ENCODE assay signal across 12 cellular contexts in the genomic region with DNA sequence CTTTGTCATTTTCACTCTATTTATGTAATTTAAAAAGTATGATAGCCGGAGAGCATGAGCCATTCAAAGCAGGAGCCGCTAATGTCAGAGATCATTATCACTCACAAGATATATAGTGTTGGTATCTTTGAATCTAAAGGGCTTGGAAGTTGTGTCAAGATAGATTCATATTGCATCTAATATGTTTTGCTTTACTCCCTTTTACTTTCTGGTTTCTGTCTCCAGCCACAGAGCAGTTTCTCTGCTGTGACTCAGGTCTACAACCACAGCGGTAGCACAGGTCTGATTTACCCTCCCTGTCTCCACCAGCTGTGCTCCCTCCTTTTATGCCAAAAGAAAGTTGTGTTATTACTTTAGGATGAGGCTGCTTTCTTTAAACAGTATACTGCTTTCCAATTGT.
DNase-seq lines count a peak whose midpoint lies in the region; ATAC-seq lines count a peak whose summit lies in the region.
"Had no signal": no experiment of that assay in that cellular context is flagged by ENCODE, and none has a peak within 500 bp of the region (broad histone marks: within the 10 kb centered on the region; RNA-seq: fewer than 3 reads in every experiment).

No MANE protein-coding gene starts in this region.

- peak; percentile 30 for DNase-seq in myocyte (ENCODE audit: low read depth)
- no peak for DNase-seq in GM23248
- DNase-seq: COR-L47, mesendoderm, NCI-H1092 treated with DMSO at 0.1 percent for 48 hours, testis had no signal

- H3K4me1 ChIP-seq in GM23248 (ENCODE audit: insufficient read depth): no peaks in the 10 kb centered on the region
- H3K4me1 ChIP-seq: esophagus muscularis mucosa, testis had no signal

- 97 to 98% methylated on average over 3 of the region's 3 CpGs for WGBS in GM23248 (ENCODE audit: low coverage in 1 of 2, low lambda C conversion rate in 2 of 2, missing lambda C conversion rate in 2 of 2), 2 experiments

- H4K20me1 ChIP-seq in GM23248 (ENCODE audit: insufficient read depth): no peaks in the 10 kb centered on the region

- H3K4me2 ChIP-seq in GM23248 (ENCODE audit: unreplicated experiment): no peak overlapping the region

- no peaks in the 10 kb centered on the region for H3K9me3 ChIP-seq in GM23248 (ENCODE audit: low read depth)
- H3K9me3 ChIP-seq: esophagus muscularis mucosa, testis had no signal

- H2AFZ ChIP-seq in GM23248: no peak overlapping the region

- H3K27ac ChIP-seq in GM23248: no peak overlapping the region
- H3K27ac ChIP-seq: esophagus muscularis mucosa, testis had no signal

- no peaks in the 10 kb centered on the region for H3F3A ChIP-seq in GM23248 (ENCODE audit: insufficient read depth)

- H3K9ac ChIP-seq in GM23248: no peak overlapping the region

- H3K9me2 ChIP-seq in GM23248 (ENCODE audit: insufficient read depth): no peaks in the 10 kb centered on the region

- no peak overlapping the region for H3K4me3 ChIP-seq in GM23248
- H3K4me3 ChIP-seq: esophagus muscularis mucosa, testis had no signal

- in situ Hi-C loops in GM23248 (cut with MboI): no loop called here

- no peaks in the 10 kb centered on the region for H3K27me3 ChIP-seq in GM23248 (replicated peaks; ENCODE audit: insufficient read depth)
- H3K27me3 ChIP-seq: esophagus muscularis mucosa, testis had no signal

- ATAC-seq in GM18870 (IDR thresholded peaks at IDR 0.05; ENCODE audit: unreplicated experiment): peak; percentile 79
- ATAC-seq in GM21515 (IDR thresholded peaks at IDR 0.05; ENCODE audit: unreplicated experiment): peak; percentile 63
- peak; percentile 76 for ATAC-seq in HG03565 (IDR thresholded peaks at IDR 0.05; ENCODE audit: unreplicated experiment)
- ATAC-seq in HG02840 (IDR thresholded peaks at IDR 0.05; ENCODE audit: low FRiP score, unreplicated experiment): no peak
- no peak for ATAC-seq in GM18520 (IDR thresholded peaks at IDR 0.05; ENCODE audit: unreplicated experiment)

- no peaks in the 10 kb centered on the region for H3K79me2 ChIP-seq in GM23248 (ENCODE audit: insufficient read depth)

- H3K36me3 ChIP-seq in GM23248 (ENCODE audit: low read depth): no peaks in the 10 kb centered on the region
- H3K36me3 ChIP-seq: esophagus muscularis mucosa had no signal

Comparison
In these comparisons a context has a peak if more than half of its experiments do, and no peak if none do; other contexts are left out.
1. ATAC-seq: peak in GM18870 (single experiment), GM21515 (single experiment) and HG03565 (single experiment); none in HG02840 (single experiment) and GM18520 (single experiment).